ENCODE assay signal across 1 cellular context in genomic region chr16:30562021-30562420, GRCh38.
TF ChIP-seq lines count a peak whose summit lies in the region.

No MANE protein-coding gene starts in this region.

TF ChIP-seq in liver, 16 proteins besides CTCF, POLR2A, EP300 and RAD21 (continued from another document):
- no peak for TF ChIP-seq REST (IDR thresholded peaks at IDR 0.05)
- no peak for TF ChIP-seq FOXA2 (IDR thresholded peaks at IDR 0.05)
- peak; percentile 6 for TF ChIP-seq YY1 (IDR thresholded peaks at IDR 0.05)
